Comparison of ENCODE assay signal across 4 cellular contexts in genomic region chr16:21714369-21714618, GRCh38. TPM values are rescaled to one million over a fixed set of nuclear protein-coding genes. Genes with fewer than 3 reads are reported as not detected.
"Had no signal": no experiment of that assay in that cellular context is flagged by ENCODE, and none has a peak within 500 bp of the region (broad histone marks: within the 10 kb centered on the region; RNA-seq: fewer than 3 reads in every experiment).

No MANE protein-coding gene starts in this region.

RNA-seq across cellular contexts. Expression of gene OTOA, which starts 50.5 kb away (rescaled TPM):
- total RNA-seq: dermis microvascular lymphatic vessel endothelial cell, left ventricle myocardium superior, lower leg skin had no signal
- polyA plus RNA-seq: keratinocyte had no signal
